Comparison of ENCODE assay signal across 13 cellular contexts in genomic region chr14:32438511-32438910, GRCh38.
A peak's percentile ranks its signal among the peaks of the same experiment; 100 is the strongest.
DNase-seq lines count a peak whose midpoint lies in the region; ATAC-seq and TF ChIP-seq lines count a peak whose summit lies in the region.
"Had no signal": no experiment of that assay in that cellular context is flagged by ENCODE, and none has a peak within 500 bp of the region (broad histone marks: within the 10 kb centered on the region; RNA-seq: fewer than 3 reads in every experiment).

No MANE protein-coding gene starts in this region.

- H3K27ac Mint-ChIP-seq in stimulated activated naive CD8-positive, alpha-beta T cell treated with anti-CD3 and anti-CD28 coated beads, Interleukin-15, amount 100 ng/mL, for 72 hours = peak overlapping the region; percentile 47 to 84
- H3K27ac Mint-ChIP-seq in naive B cell = no peak overlapping the region
- H3K27ac Mint-ChIP-seq: activated B cell treated with CpG ODN at 0.5 μM for 24 hours; stimulated activated naive CD8-positive, alpha-beta T cell treated with anti-CD3 and anti-CD28 coated beads, Interleukin-15, Interleukin-2, amounts not matched to agents 100 ng/mL and 50 ng/mL, for 24 hours had no signal

- H3K79me2 ChIP-seq in mammary epithelial cell (ENCODE audit: insufficient read depth, low read length) = no peaks in the 10 kb centered on the region

- H3K4me3 ChIP-seq in mammary epithelial cell (replicated peaks in 1 of 3; ENCODE audit: insufficient read depth in 1 of 3, low read depth in 2 of 3, low read length in 3 of 3) = no peak overlapping the region

- no peak overlapping the region for H3K9ac ChIP-seq in mammary epithelial cell (ENCODE audit: insufficient read depth, low read length)

- H4K20me1 ChIP-seq in mammary epithelial cell (ENCODE audit: insufficient read depth, low read length) = no peaks in the 10 kb centered on the region

- no peak for DNase-seq in stimulated activated naive CD8-positive, alpha-beta T cell treated with anti-CD3 and anti-CD28 coated beads, Interleukin-15, amount 100 ng/mL, for 72 hours
- no peak for DNase-seq in stimulated activated naive CD8-positive, alpha-beta T cell treated with anti-CD3 and anti-CD28 coated beads, Interleukin-15, Interleukin-2, amounts not matched to agents 100 U/mL and 50 U/mL, for 24 hours
- DNase-seq in mammary epithelial cell = no peak
- no peak for DNase-seq in naive B cell
- no peak for DNase-seq in T-helper 9 cell
- no peak for DNase-seq in nucleus accumbens (lab: John Stamatoyannopoulos, UW)
- DNase-seq: activated B cell treated with CpG ODN at 0.5 μM for 24 hours, brain microvascular endothelial cell, NCI-H1694, right cardiac atrium had no signal

- CTCF ChIA-PET in mammary epithelial cell (lab: Charles Lee; ENCODE audit: low non-redundant PET) = no interaction called here

- 69% methylated on average over 1 of the region's 1 CpG for WGBS in mammary epithelial cell (ENCODE audit: low coverage, missing lambda C conversion rate)

- H3K27me3 ChIP-seq in mammary epithelial cell (ENCODE audit: insufficient read depth, low read length) = no peaks in the 10 kb centered on the region
- H3K27me3 ChIP-seq: brain microvascular endothelial cell had no signal

- no peaks in the 10 kb centered on the region for H3K36me3 ChIP-seq in mammary epithelial cell (ENCODE audit: insufficient read depth, low read length)
- H3K36me3 ChIP-seq: brain microvascular endothelial cell had no signal

- H3K4me1 Mint-ChIP-seq in stimulated activated naive CD8-positive, alpha-beta T cell treated with anti-CD3 and anti-CD28 coated beads, Interleukin-15, amount 100 ng/mL, for 72 hours = peaks cover 14% of the 10 kb centered on the region
- peaks cover 6 to 56% (median 29%) of the 10 kb centered on the region in 3 donors for H3K4me1 Mint-ChIP-seq in naive B cell
- H3K4me1 Mint-ChIP-seq: neural crest cell had no signal

- H3K4me1 ChIP-seq in mammary epithelial cell (ENCODE audit: insufficient read depth, low read length) = no peaks in the 10 kb centered on the region

- intact Hi-C loops in mammary epithelial cell (cut with micrococcal nuclease) = no loop called here

- H3K27me3 Mint-ChIP-seq in stimulated activated naive CD8-positive, alpha-beta T cell treated with anti-CD3 and anti-CD28 coated beads, Interleukin-15, amount 100 ng/mL, for 72 hours = no peaks in the 10 kb centered on the region
- H3K27me3 Mint-ChIP-seq in naive B cell = no peaks in the 10 kb centered on the region
- H3K27me3 Mint-ChIP-seq: activated B cell treated with CpG ODN at 0.5 μM for 24 hours; stimulated activated naive CD8-positive, alpha-beta T cell treated with anti-CD3 and anti-CD28 coated beads, Interleukin-15, Interleukin-2, amounts not matched to agents 100 ng/mL and 50 ng/mL, for 24 hours had no signal

- no peak for ATAC-seq in stimulated activated naive CD8-positive, alpha-beta T cell treated with anti-CD3 and anti-CD28 coated beads, Interleukin-15, amount 100 ng/mL, for 72 hours
- ATAC-seq in stimulated activated naive CD8-positive, alpha-beta T cell treated with anti-CD3 and anti-CD28 coated beads, Interleukin-15, Interleukin-2, amounts not matched to agents 100 U/mL and 50 U/mL, for 24 hours = no peak
- ATAC-seq in naive B cell (ENCODE audit: low read depth in 2 of 2) (no peak), HG03354 (IDR thresholded peaks at IDR 0.05; ENCODE audit: poor library complexity, severe bottlenecking, unreplicated experiment) (no peak)
- ATAC-seq: right cardiac atrium had no signal

- dilution Hi-C loops in mammary epithelial cell (cut with HindIII; ENCODE audit: low sequenced_read_pairs) = no loop called here

- H2AFZ ChIP-seq in mammary epithelial cell (ENCODE audit: low read depth, low read length) = peak overlapping the region; percentile 15

- H3K4me3 Mint-ChIP-seq in stimulated activated naive CD8-positive, alpha-beta T cell treated with anti-CD3 and anti-CD28 coated beads, Interleukin-15, amount 100 ng/mL, for 72 hours = peak overlapping the region in 1 of 2 donors; percentile 49
- H3K4me3 Mint-ChIP-seq in naive B cell = peak overlapping the region in 5 of 8 donors; percentile 15 to 60 (median 35)
- H3K4me3 Mint-ChIP-seq: activated B cell treated with CpG ODN at 0.5 μM for 24 hours; neural crest cell; stimulated activated naive CD8-positive, alpha-beta T cell treated with anti-CD3 and anti-CD28 coated beads, Interleukin-15, Interleukin-2, amounts not matched to agents 100 ng/mL and 50 ng/mL, for 24 hours had no signal

- BruUV-seq in mammary epithelial cell (replicated peaks; lab: Mats Ljungman, UMichigan) = no TSS peak

- H3K9me3 ChIP-seq in mammary epithelial cell (replicated peaks; ENCODE audit: insufficient read depth, low read length) = no peaks in the 10 kb centered on the region

- peaks cover 0 to 4% of the 10 kb centered on the region in 2 donors for H3K36me3 Mint-ChIP-seq in naive B cell

- H3K27ac ChIP-seq in mammary epithelial cell (ENCODE audit: insufficient read depth, low read depth, low read length) = no peak overlapping the region
- H3K27ac ChIP-seq: brain microvascular endothelial cell had no signal

- no peak overlapping the region for H3K4me2 ChIP-seq in mammary epithelial cell (ENCODE audit: insufficient read depth, low read depth, low read length)

- in situ Hi-C loops in mammary epithelial cell (cut with MboI; ENCODE audit: low sequenced_read_pairs in 2 of 2) = no loop called here

- no peak for TF ChIP-seq CTCF in mammary epithelial cell (conservative IDR thresholded peaks at IDR 0.05 in 1 of 2, IDR thresholded peaks at IDR 0.05 in 1 of 2; ENCODE audit: extremely low read depth in 1 of 2, insufficient read depth in 1 of 2, low read depth in 1 of 2, low read length in 2 of 2)

- no peaks in the 10 kb centered on the region for H3K9me3 Mint-ChIP-seq in stimulated activated naive CD8-positive, alpha-beta T cell treated with anti-CD3 and anti-CD28 coated beads, Interleukin-15, amount 100 ng/mL, for 72 hours
- H3K9me3 Mint-ChIP-seq in naive B cell = peaks cover 0 to 7% (median 0%) of the 10 kb centered on the region in 7 donors
- H3K9me3 Mint-ChIP-seq: activated B cell treated with CpG ODN at 0.5 μM for 24 hours; stimulated activated naive CD8-positive, alpha-beta T cell treated with anti-CD3 and anti-CD28 coated beads, Interleukin-15, Interleukin-2, amounts not matched to agents 100 ng/mL and 50 ng/mL, for 24 hours had no signal

Comparison
In these comparisons a context has a peak if more than half of its experiments do, and no peak if none do; other contexts are left out.
1. H3K27ac Mint-ChIP-seq: peak in stimulated activated naive CD8-positive, alpha-beta T cell treated with anti-CD3 and anti-CD28 coated beads, Interleukin-15, amount 100 ng/mL, for 72 hours (2 of 2); none in naive B cell (0 of 6).